In genomic region chr5:148820778-148821395, GRCh38 we compare ENCODE assay signal across 9 cellular contexts. TPM values are rescaled to one million over a fixed set of nuclear protein-coding genes. Genes with fewer than 3 reads are reported as not detected.
DNase-seq lines count a peak whose midpoint lies in the region; ATAC-seq and TF ChIP-seq lines count a peak whose summit lies in the region.
"Had no signal": no experiment of that assay in that cellular context is flagged by ENCODE, and none has a peak within 500 bp of the region (broad histone marks: within the 10 kb centered on the region; RNA-seq: fewer than 3 reads in every experiment).

No MANE protein-coding gene starts in this region.

- H4K20me1 ChIP-seq in SK-N-SH (ENCODE audit: insufficient read depth) = no peaks in the 10 kb centered on the region
- H4K20me1 ChIP-seq: BLaER1 had no signal

- H3K9me3 ChIP-seq in SK-N-SH = no peaks in the 10 kb centered on the region
- no peaks in the 10 kb centered on the region for H3K9me3 ChIP-seq in upper lobe of right lung
- H3K9me3 ChIP-seq: BLaER1 had no signal

- no peaks in the 10 kb centered on the region for H3K27me3 ChIP-seq in SK-N-SH (ENCODE audit: insufficient read depth)
- H3K27me3 ChIP-seq in foreskin keratinocyte = no peaks in the 10 kb centered on the region
- no peaks in the 10 kb centered on the region for H3K27me3 ChIP-seq in upper lobe of right lung
- H3K27me3 ChIP-seq: BLaER1 had no signal

- ATAC-seq in HG02610 (IDR thresholded peaks at IDR 0.05; ENCODE audit: unreplicated experiment) (peak; percentile 44), foreskin keratinocyte (peak; percentile 61), upper lobe of right lung (peak; percentile 68)

- H3K27ac ChIP-seq in SK-N-SH (ENCODE audit: low read depth in 2 of 2, low read length in 1 of 2) (no peak overlapping the region), foreskin keratinocyte (no peak overlapping the region), upper lobe of right lung (no peak overlapping the region)
- H3K27ac ChIP-seq: BLaER1 had no signal

- TF ChIP-seq CTCF in SK-N-SH (IDR thresholded peaks at IDR 0.05) (peak; percentile 68), foreskin keratinocyte (conservative IDR thresholded peaks at IDR 0.05) (peak; percentile 72), upper lobe of right lung (IDR thresholded peaks at IDR 0.05) (peak; percentile 61)

- WGBS in SK-N-SH (ENCODE audit: low lambda C conversion rate) = 26% methylated on average over 3 of the region's 3 CpGs

- peaks cover 0 to 3% of the 10 kb centered on the region in 2 experiments; a peak in 1 of 4 replicates for H3K4me1 ChIP-seq in SK-N-SH (ENCODE audit: control insufficient read depth in 1 of 2, insufficient read depth in 2 of 2, low read depth in 1 of 2, low read length in 1 of 2)
- H3K4me1 ChIP-seq in foreskin keratinocyte = peaks cover 4% of the 10 kb centered on the region
- H3K4me1 ChIP-seq in upper lobe of right lung = peaks cover 6% of the 10 kb centered on the region

- H3K36me3 ChIP-seq in SK-N-SH (replicated peaks in 1 of 2; ENCODE audit: control insufficient read depth in 1 of 2, insufficient read depth in 2 of 2, low read length in 1 of 2) (no peaks in the 10 kb centered on the region), upper lobe of right lung (no peaks in the 10 kb centered on the region)
- H3K36me3 ChIP-seq: BLaER1 had no signal

- H2AFZ ChIP-seq in SK-N-SH (ENCODE audit: low read depth) = no peak overlapping the region

- intact Hi-C loops in upper lobe of right lung (cut with DNase I) = no loop called here

- H3K4me2 ChIP-seq in SK-N-SH = no peak overlapping the region
- H3K4me2 ChIP-seq: BLaER1 had no signal

- no peak for TF ChIP-seq EP300 in SK-N-SH (IDR thresholded peaks at IDR 0.05; ENCODE audit: borderline replicate concordance in 1 of 2, low read depth in 1 of 2, low read length in 1 of 2)

- CTCF ChIA-PET in SK-N-SH (lab: Yijun Ruan, JAX) = interaction anchor here (0.7 to 2.3 kb wide), 19 partner anchors 9 to 301 kb away, joined by 3 to 9 read pairs (median 4); no protein-coding TSS in a partner anchor

- H3K79me2 ChIP-seq in SK-N-SH (ENCODE audit: insufficient read depth) = no peaks in the 10 kb centered on the region

- peak; percentile 9 for DNase-seq in NCI-H1092 treated with DMSO at 0.1 percent for 48 hours (lab: John Stamatoyannopoulos, UW)
- DNase-seq in NCI-H1092 (lab: John Stamatoyannopoulos, UW) = no peak
- DNase-seq in SK-N-SH = no peak
- no peak for DNase-seq in foreskin keratinocyte
- no peak for DNase-seq in upper lobe of right lung
- no peak for DNase-seq in GM19238 (ENCODE audit: insufficient read length, low spot score)
- no peak for DNase-seq in pons (ENCODE audit: low spot score)

- TF ChIP-seq RAD21 in SK-N-SH (IDR thresholded peaks at IDR 0.05; ENCODE audit: low read length) = peak; percentile 40

- no peaks in the 10 kb centered on the region for H3F3A ChIP-seq in SK-N-SH (replicated peaks; ENCODE audit: insufficient read depth)

- POLR2A ChIA-PET in SK-N-SH (lab: Yijun Ruan, JAX) = no interaction called here

- no peak overlapping the region for H3K9ac ChIP-seq in SK-N-SH
- H3K9ac ChIP-seq: BLaER1 had no signal

- no peak overlapping the region; a peak in 1 of 4 replicates for H3K4me3 ChIP-seq in SK-N-SH (ENCODE audit: low read depth in 2 of 2, low read length in 1 of 2)
- H3K4me3 ChIP-seq in upper lobe of right lung = no peak overlapping the region
- H3K4me3 ChIP-seq: BLaER1 had no signal

- H3K9me2 ChIP-seq in SK-N-SH = no peaks in the 10 kb centered on the region

TF ChIP-seq in SK-N-SH, 30 proteins besides CTCF, POLR2A, EP300 and RAD21:
- TF ChIP-seq FOXM1 (IDR thresholded peaks at IDR 0.05; ENCODE audit: low read depth) (no peak), SMC3 (IDR thresholded peaks at IDR 0.05; ENCODE audit: low read depth, low read length) (peak; percentile 44; the same call in 1 of the 2 replicates)

RNA-seq across cellular contexts. Expression of gene ADRB2, which starts 5.5 kb away (rescaled TPM):
- polyA plus RNA-seq in SK-N-SH (2012; rRNA removed) (1.0 and 1.2 TPM in 2 replicates), foreskin keratinocyte (10.8 and 23.5 TPM in 2 replicates)
- polyA plus RNA-seq in SK-N-SH (2012; cell fraction: cytosol; rRNA removed) = 0.66 and 0.71 TPM in 2 replicates
- 1.2 and 1.4 TPM in 2 replicates for polyA plus RNA-seq in SK-N-SH (2012; cell fraction: nucleus; rRNA removed)
- total RNA-seq in foreskin keratinocyte (20.4 and 36.9 TPM in 2 replicates), upper lobe of right lung (28.0 TPM)
